Comparison of ENCODE assay signal across 1 cellular context in genomic region chr1:44696789-44697188, GRCh38.
TF ChIP-seq lines count a peak whose summit lies in the region.

No MANE protein-coding gene starts in this region.

TF ChIP-seq in K562, 482 proteins besides CTCF, POLR2A, EP300 and RAD21:
- TF ChIP-seq ZNF740 (CRISPR knock-in tag; IDR thresholded peaks at IDR 0.05) (no peak), ZNF740 (tag; IDR thresholded peaks at IDR 0.05) (no peak), CHAMP1 (IDR thresholded peaks at IDR 0.05) (no peak), ARHGAP35 (IDR thresholded peaks at IDR 0.05; ENCODE audit: partially characterized antibody) (no peak), ZNF644 (tag; IDR thresholded peaks at IDR 0.05; ENCODE audit: low read depth) (no peak), ARID1B (IDR thresholded peaks at IDR 0.05) (peak; percentile 17; the same call in 1 of the 2 replicates), HNRNPL (IDR thresholded peaks at IDR 0.05; ENCODE audit: low read depth, low read length) (no peak), TFE3 (CRISPR knock-in tag; IDR thresholded peaks at IDR 0.05) (no peak), TAL1 (IDR thresholded peaks at IDR 0.05) (peak; percentile 29; the same call in 1 of the 2 replicates), TFAP4 (CRISPR knock-in tag; IDR thresholded peaks at IDR 0.05; ENCODE audit: borderline replicate concordance) (no peak), ZBTB12 (CRISPR knock-in tag; IDR thresholded peaks at IDR 0.05) (no peak), GTF2F1 (IDR thresholded peaks at IDR 0.05; ENCODE audit: low read depth, low read length) (no peak), MAZ (CRISPR knock-in tag; conservative IDR thresholded peaks at IDR 0.05 in 1 of 2, IDR thresholded peaks at IDR 0.05 in 1 of 2) (no peak), SP1 (CRISPR knock-in tag; IDR thresholded peaks at IDR 0.05) (no peak), PYGO2 (tag; IDR thresholded peaks at IDR 0.05) (no peak), CGGBP1 (CRISPR knock-in tag; IDR thresholded peaks at IDR 0.05) (no peak), SPI1 (IDR thresholded peaks at IDR 0.05; ENCODE audit: borderline replicate concordance, low read depth, low read length) (0 out of 2 replicates have a peak, but pooled peaks have one; percentile 45), RFX7 (CRISPR knock-in tag; IDR thresholded peaks at IDR 0.05) (no peak), KAT2B (IDR thresholded peaks at IDR 0.05; ENCODE audit: low read depth, low read length) (no peak), E2F4 (CRISPR knock-in tag; IDR thresholded peaks at IDR 0.05; ENCODE audit: low read depth) (no peak), ELF1 (tag; IDR thresholded peaks at IDR 0.05) (no peak), ZNF76 (CRISPR knock-in tag; IDR thresholded peaks at IDR 0.05; ENCODE audit: borderline replicate concordance) (no peak), ZNF354B (CRISPR knock-in tag; IDR thresholded peaks at IDR 0.05) (no peak), BCL6 (CRISPR knock-in tag; IDR thresholded peaks at IDR 0.05) (no peak), CBFA2T3 (IDR thresholded peaks at IDR 0.05) (peak; percentile 44)
